ENCODE assay signal across 8 cellular contexts in the genomic region with DNA sequence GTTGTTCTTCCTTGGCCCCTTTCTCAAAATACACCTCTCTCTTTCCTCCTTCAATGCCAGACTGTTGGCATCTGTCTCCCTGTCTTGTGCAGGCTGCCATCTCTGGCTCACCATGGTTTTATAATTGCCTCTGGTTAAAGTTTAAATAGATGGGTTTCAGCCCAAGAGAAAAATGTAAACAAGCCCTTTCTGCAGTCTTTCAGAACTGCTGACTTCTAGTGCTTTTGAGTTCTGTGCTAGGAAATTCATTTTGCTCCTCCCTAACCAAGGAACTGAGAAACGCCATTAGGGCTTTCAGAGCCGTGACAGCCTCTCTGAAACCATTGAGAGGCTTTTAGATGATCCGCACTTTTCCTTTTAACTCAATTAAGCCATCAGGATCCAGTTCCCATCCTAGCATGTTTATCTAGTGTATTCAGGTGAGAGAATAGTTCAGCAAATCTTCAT.
DNase-seq lines count a peak whose midpoint lies in the region; ATAC-seq and TF ChIP-seq lines count a peak whose summit lies in the region.

No MANE protein-coding gene starts in this region.

- no peak for DNase-seq in right cardiac atrium
- DNase-seq in cardiac septum (ENCODE audit: low spot score), result no peak
- peak; percentile 39 for DNase-seq in adipocyte (ENCODE audit: low read depth)
- DNase-seq in lung (ENCODE audit: low spot score), result no peak
- no peak for DNase-seq in HCEC 1CT
- no peak for DNase-seq in epidermal melanocyte (ENCODE audit: insufficient read length, low spot score)
- no peak for DNase-seq in DMS114 treated with DMSO at 0.1 percent for 48 hours (lab: John Stamatoyannopoulos, UW; ENCODE audit: unreplicated experiment)
- no peak for DNase-seq in HAP-1 (ENCODE audit: low spot score in 2 of 2)

- no peak for TF ChIP-seq CTCF in lung (IDR thresholded peaks at IDR 0.05; ENCODE audit: control extremely low read depth, extremely low read depth)

- ATAC-seq in right cardiac atrium, result no peak
- ATAC-seq in lung (ENCODE audit: insufficient read depth, low FRiP score), result peak; percentile 14

- H3K4me1 ChIP-seq in right cardiac atrium (ENCODE audit: control insufficient read depth, insufficient read depth, low read length) (peaks cover 4% of the 10 kb centered on the region), adipocyte (ENCODE audit: control insufficient read depth, insufficient read depth, low read length) (peaks cover 1% of the 10 kb centered on the region), lung (ENCODE audit: control insufficient read depth in 2 of 2, insufficient read depth in 2 of 2, low read length in 2 of 2) (peaks cover 0 to 6% of the 10 kb centered on the region in 2 donors), HAP-1 (no peaks in the 10 kb centered on the region)

- in situ Hi-C loops in HAP-1 (cut with MboI; ENCODE audit: low sequenced_read_pairs), result no loop called here

- H3K36me3 ChIP-seq in adipocyte (ENCODE audit: control insufficient read depth, insufficient read depth, low read length, severe bottlenecking) (no peaks in the 10 kb centered on the region), lung (ENCODE audit: control insufficient read depth in 2 of 2, insufficient read depth in 2 of 2, low read length in 2 of 2) (no peaks in the 10 kb centered on the region), HAP-1 (replicated peaks) (no peaks in the 10 kb centered on the region)

- H3K9me3 ChIP-seq in right cardiac atrium (ENCODE audit: control insufficient read depth, low read length) (no peaks in the 10 kb centered on the region), adipocyte (ENCODE audit: control insufficient read depth, low read length) (no peaks in the 10 kb centered on the region), lung (ENCODE audit: control insufficient read depth in 2 of 2, insufficient read depth in 1 of 2, low read length in 1 of 2) (no peaks in the 10 kb centered on the region), HAP-1 (no peaks in the 10 kb centered on the region)

- WGBS in right cardiac atrium, result 76% methylated on average over 3 of the region's 3 CpGs
- WGBS in lung, 2 donors, result 53 to 76% methylated on average over 3 of the region's 3 CpGs

- H3K9ac ChIP-seq in adipocyte (ENCODE audit: low read length), result no peak overlapping the region

- peak overlapping the region; percentile 39 for H3K27ac ChIP-seq in right cardiac atrium (ENCODE audit: low read length)
- H3K27ac ChIP-seq in lung (ENCODE audit: low read depth in 1 of 2, low read length in 1 of 2), result peak overlapping the region in 1 of 2 donors; percentile 42

- no peak overlapping the region for H3K4me3 ChIP-seq in right cardiac atrium (ENCODE audit: low read length)
- no peak overlapping the region for H3K4me3 ChIP-seq in adipocyte (ENCODE audit: low read length)
- H3K4me3 ChIP-seq in lung, result no peak overlapping the region
- no peak overlapping the region for H3K4me3 ChIP-seq in HAP-1

- intact Hi-C loops in right cardiac atrium (cut with DNase I) (loop anchor here in 1 of 4 donors (10.0 kb wide), 1 partner anchor 111 kb away; no protein-coding TSS in a partner anchor), cardiac septum (cut with DNase I) (no loop called here)

- H3K27me3 ChIP-seq in right cardiac atrium (ENCODE audit: control insufficient read depth, insufficient read depth), result no peaks in the 10 kb centered on the region
- no peaks in the 10 kb centered on the region for H3K27me3 ChIP-seq in adipocyte (replicated peaks; ENCODE audit: control insufficient read depth, insufficient read depth, low read length)
- H3K27me3 ChIP-seq in lung (ENCODE audit: control insufficient read depth, insufficient read depth), result no peaks in the 10 kb centered on the region
- H3K27me3 ChIP-seq in HAP-1 (ENCODE audit: low read depth), result no peaks in the 10 kb centered on the region
